In genomic region chr16:88875703-88876234, GRCh38 we compare ENCODE assay signal across 34 cellular contexts. TPM values are rescaled to one million over a fixed set of nuclear protein-coding genes. Genes with fewer than 3 reads are reported as not detected.
"Had no signal": no experiment of that assay in that cellular context is flagged by ENCODE, and none has a peak within 500 bp of the region (broad histone marks: within the 10 kb centered on the region; RNA-seq: fewer than 3 reads in every experiment).

No MANE protein-coding gene starts in this region.

- H3K9me3 ChIP-seq: esophagus muscularis mucosa, gastroesophageal sphincter, heart left ventricle, prostate gland, right atrium auricular region, sigmoid colon, stomach, tibial artery had no signal

- H3K4me1 Mint-ChIP-seq: natural killer cell; stimulated activated effector memory CD8-positive, alpha-beta T cell treated with anti-CD3 and anti-CD28 coated beads, Interleukin-12 subunit alpha, Interleukin-12 subunit beta, amount 100 ng/mL, for 72 hours had no signal

- FAIRE-seq: endothelial cell of umbilical vein, kidney had no signal

- H3K27ac Mint-ChIP-seq: memory B cell; natural killer cell; stimulated activated effector memory CD8-positive, alpha-beta T cell treated with anti-CD3 and anti-CD28 coated beads, Interleukin-12 subunit alpha, Interleukin-12 subunit beta, amount 100 ng/mL, for 72 hours; type B pancreatic cell had no signal

- H3K9ac ChIP-seq: neural progenitor cell had no signal

- H3K4me2 ChIP-seq: hepatocyte, neural progenitor cell had no signal

- H3K27ac ChIP-seq: coronary artery, esophagus muscularis mucosa, foreskin keratinocyte, gastroesophageal sphincter, heart left ventricle, hepatocyte, neural progenitor cell, prostate gland, right atrium auricular region, sigmoid colon, stomach, tibial artery had no signal

- H3K27me3 ChIP-seq: hepatocyte, neural progenitor cell, right atrium auricular region had no signal

- H3K9me3 Mint-ChIP-seq: memory B cell; natural killer cell; neural progenitor cell; stimulated activated effector memory CD8-positive, alpha-beta T cell treated with anti-CD3 and anti-CD28 coated beads, Interleukin-12 subunit alpha, Interleukin-12 subunit beta, amount 100 ng/mL, for 72 hours; type B pancreatic cell had no signal

- H3K36me3 Mint-ChIP-seq: natural killer cell; neural progenitor cell; stimulated activated effector memory CD8-positive, alpha-beta T cell treated with anti-CD3 and anti-CD28 coated beads, Interleukin-12 subunit alpha, Interleukin-12 subunit beta, amount 100 ng/mL, for 72 hours; type B pancreatic cell had no signal

- H3K27me3 Mint-ChIP-seq: type B pancreatic cell had no signal

- H3K36me3 ChIP-seq: neural progenitor cell, prostate gland, right atrium auricular region, sigmoid colon had no signal

- H3K4me3 ChIP-seq: coronary artery, esophagus muscularis mucosa, gastroesophageal sphincter, heart left ventricle, hepatocyte, lung, neural progenitor cell, prostate gland, right atrium auricular region, sigmoid colon, stomach, tibial artery had no signal

- DNase-seq: dermis blood vessel endothelial cell; effector memory CD4-positive, alpha-beta T cell; foreskin keratinocyte; heart left ventricle; kidney; natural killer cell; nucleus accumbens; sigmoid colon; stimulated activated CD4-positive, alpha-beta T cell treated with anti-CD3 and anti-CD28 coated beads, Interleukin-2, amount 100 ng/mL, for 24 hours; stimulated activated CD4-positive, alpha-beta T cell treated with anti-CD3 and anti-CD28 coated beads, Interleukin-4, amount 100 ng/mL, for 24 hours; stimulated activated naive CD4-positive, alpha-beta T cell treated with Interleukin-2 at 50 U/mL for 16 hours; stomach; tibial artery had no signal

- H3K4me3 Mint-ChIP-seq: memory B cell; natural killer cell; neural progenitor cell; stimulated activated effector memory CD8-positive, alpha-beta T cell treated with anti-CD3 and anti-CD28 coated beads, Interleukin-12 subunit alpha, Interleukin-12 subunit beta, amount 100 ng/mL, for 72 hours; type B pancreatic cell had no signal

- H3K79me2 ChIP-seq: hepatocyte had no signal

- H3K4me1 ChIP-seq: foreskin keratinocyte, prostate gland, tibial artery had no signal

- ATAC-seq: foreskin keratinocyte; gastroesophageal sphincter; heart left ventricle; left lobe of liver; natural killer cell; stimulated activated effector memory CD8-positive, alpha-beta T cell treated with anti-CD3 and anti-CD28 coated beads, Interleukin-12 subunit alpha, Interleukin-12 subunit beta, amount 100 ng/mL, for 72 hours had no signal

- H2AFZ ChIP-seq: hepatocyte, neural progenitor cell had no signal

RNA-seq across cellular contexts. Expression of gene PABPN1L, which starts 9.3 kb away (rescaled TPM):
- total RNA-seq: dermis blood vessel endothelial cell, endothelial cell of umbilical vein, epithelial cell of proximal tubule, esophagus muscularis mucosa, fibroblast of lung, foreskin keratinocyte, heart left ventricle, hepatocyte, kidney, lung, mononuclear cell, osteocyte, right atrium auricular region, sigmoid colon, skeletal muscle tissue, stomach, subcutaneous adipose tissue, urinary bladder had no signal
- polyA plus RNA-seq: endothelial cell of umbilical vein, fibroblast of lung, foreskin keratinocyte, heart left ventricle, hepatocyte, liver, urinary bladder had no signal
